In genomic region chr11:61129608-61130523, GRCh38 we compare ENCODE assay signal across 1 cellular context.
TF ChIP-seq lines count a peak whose summit lies in the region.

No MANE protein-coding gene starts in this region.

TF ChIP-seq in HepG2, 621 proteins besides CTCF, POLR2A, EP300 and RAD21 (continued from another document and continues in another):
- no peak for TF ChIP-seq RNF219 (CRISPR knock-in tag; IDR thresholded peaks at IDR 0.05)
- no peak for TF ChIP-seq HNF4A (CRISPR knock-in tag; IDR thresholded peaks at IDR 0.05)
- TF ChIP-seq ZNF142 (CRISPR knock-in tag; IDR thresholded peaks at IDR 0.05) = peak; percentile 43; the same call in 1 of the 2 replicates
- TF ChIP-seq ZSCAN31 (CRISPR knock-in tag; IDR thresholded peaks at IDR 0.05; ENCODE audit: low read depth) = 0 out of 2 replicates have a peak, but pooled peaks have one; percentile 69
- 0 out of 2 replicates have a peak, but pooled peaks have one; percentile 14 for TF ChIP-seq SP5 (CRISPR knock-in tag; IDR thresholded peaks at IDR 0.05; ENCODE audit: borderline replicate concordance, low read depth)
- peak; percentile 59; the same call in 1 of the 2 replicates for TF ChIP-seq ARHGAP35 (CRISPR knock-in tag; IDR thresholded peaks at IDR 0.05; ENCODE audit: borderline replicate concordance)
- no peak for TF ChIP-seq IKZF4 (CRISPR knock-in tag; IDR thresholded peaks at IDR 0.05; ENCODE audit: borderline replicate concordance, low read depth, not compliant biosample characterization)
- no peak for TF ChIP-seq CBX2 (IDR thresholded peaks at IDR 0.05; ENCODE audit: low read depth, low read length)
- no peak for TF ChIP-seq CBX2 (CRISPR knock-in tag; IDR thresholded peaks at IDR 0.05; ENCODE audit: low read depth)
- peak; percentile 68 for TF ChIP-seq MIXL1 (CRISPR knock-in tag; IDR thresholded peaks at IDR 0.05)
- peak; percentile 84; the same call in 1 of the 2 replicates for TF ChIP-seq KDM5B (CRISPR knock-in tag; IDR thresholded peaks at IDR 0.05; ENCODE audit: borderline replicate concordance)
- TF ChIP-seq ATM (IDR thresholded peaks at IDR 0.05; ENCODE audit: borderline replicate concordance) = no peak
- TF ChIP-seq HOXA5 (CRISPR knock-in tag; IDR thresholded peaks at IDR 0.05) = peak; percentile 78; the same call in 1 of the 2 replicates
- TF ChIP-seq ELF3 (CRISPR knock-in tag; IDR thresholded peaks at IDR 0.05) = peak; percentile 70; the same call in 1 of the 2 replicates
- no peak for TF ChIP-seq ZNF770 (CRISPR knock-in tag; IDR thresholded peaks at IDR 0.05)
- TF ChIP-seq ZBTB38 (CRISPR knock-in tag; IDR thresholded peaks at IDR 0.05) = 0 out of 2 replicates have a peak, but pooled peaks have one; percentile 35
- peak; percentile 47; the same call in 1 of the 2 replicates for TF ChIP-seq YEATS4 (CRISPR knock-in tag; IDR thresholded peaks at IDR 0.05; ENCODE audit: borderline replicate concordance)
- TF ChIP-seq TMF1 (CRISPR knock-in tag; IDR thresholded peaks at IDR 0.05; ENCODE audit: low read depth) = no peak
- TF ChIP-seq ZHX1 (CRISPR knock-in tag; IDR thresholded peaks at IDR 0.05; ENCODE audit: low read depth) = 0 out of 2 replicates have a peak, but pooled peaks have one; percentile 48
- peak; percentile 68; the same call in 1 of the 2 replicates for TF ChIP-seq IKZF5 (CRISPR knock-in tag; IDR thresholded peaks at IDR 0.05)
- TF ChIP-seq YY1 (IDR thresholded peaks at IDR 0.05; ENCODE audit: insufficient read depth, insufficient replicate concordance, low read depth, low read length) = peak; percentile 81
- peak; percentile 74; the same call in 1 of the 2 replicates for TF ChIP-seq ZNF710 (CRISPR knock-in tag; IDR thresholded peaks at IDR 0.05; ENCODE audit: borderline replicate concordance)
- TF ChIP-seq ZNF580 (CRISPR knock-in tag; IDR thresholded peaks at IDR 0.05; ENCODE audit: borderline replicate concordance, low read depth) = peak; percentile 94
- no peak for TF ChIP-seq PHB2 (IDR thresholded peaks at IDR 0.05; ENCODE audit: partially characterized antibody)
- no peak for TF ChIP-seq ZNF282 (IDR thresholded peaks at IDR 0.05; ENCODE audit: partially characterized antibody)
- TF ChIP-seq MED1 (CRISPR knock-in tag; IDR thresholded peaks at IDR 0.05) = peak; percentile 57
- TF ChIP-seq ZNF556 (CRISPR knock-in tag; IDR thresholded peaks at IDR 0.05; ENCODE audit: borderline replicate concordance) = peak; percentile 85; the same call in 1 of the 2 replicates
- TF ChIP-seq ZEB1 (IDR thresholded peaks at IDR 0.05; ENCODE audit: insufficient replicate concordance, low read depth) = no peak
- TF ChIP-seq ZFP1 (CRISPR knock-in tag; IDR thresholded peaks at IDR 0.05) = 0 out of 2 replicates have a peak, but pooled peaks have one; percentile 79
- TF ChIP-seq NR2C2 (CRISPR knock-in tag; IDR thresholded peaks at IDR 0.05; ENCODE audit: borderline replicate concordance) = no peak
- 0 out of 2 replicates have a peak, but pooled peaks have one; percentile 14 for TF ChIP-seq HCFC1 (IDR thresholded peaks at IDR 0.05; ENCODE audit: low read depth, low read length)
- TF ChIP-seq ZNF383 (CRISPR knock-in tag; IDR thresholded peaks at IDR 0.05; ENCODE audit: borderline replicate concordance) = peak; percentile 82; the same call in 1 of the 2 replicates
- no peak for TF ChIP-seq NR1H2 (CRISPR knock-in tag; IDR thresholded peaks at IDR 0.05; ENCODE audit: borderline replicate concordance, low read depth)
- TF ChIP-seq MAX (IDR thresholded peaks at IDR 0.05) = peak; percentile 81
- peak; percentile 91 for TF ChIP-seq ZFP90 (CRISPR knock-in tag; IDR thresholded peaks at IDR 0.05; ENCODE audit: borderline replicate concordance)
- peak; percentile 29; the same call in 1 of the 2 replicates for TF ChIP-seq FOXJ3 (CRISPR knock-in tag; IDR thresholded peaks at IDR 0.05; ENCODE audit: borderline replicate concordance)
- peak; percentile 87; the same call in 1 of the 2 replicates for TF ChIP-seq ZNF788 (CRISPR knock-in tag; IDR thresholded peaks at IDR 0.05; ENCODE audit: borderline replicate concordance)
- TF ChIP-seq SSRP1 (CRISPR knock-in tag; IDR thresholded peaks at IDR 0.05) = no peak; the same call in 1 of the 2 replicates
- TF ChIP-seq NKX3-1 (CRISPR knock-in tag; IDR thresholded peaks at IDR 0.05) = peak; percentile 48; the same call in 1 of the 2 replicates
- TF ChIP-seq ZNF619 (CRISPR knock-in tag; IDR thresholded peaks at IDR 0.05) = no peak
- TF ChIP-seq ZNF607 (CRISPR knock-in tag; IDR thresholded peaks at IDR 0.05; ENCODE audit: borderline replicate concordance) = peak; percentile 28; the same call in 1 of the 2 replicates
- no peak for TF ChIP-seq BRCA1 (CRISPR knock-in tag; IDR thresholded peaks at IDR 0.05)
- peak; percentile 99 for TF ChIP-seq XRCC5 (optimal IDR thresholded peaks at IDR 0.05; ENCODE audit: low read length)
- no peak for TF ChIP-seq CAMTA2 (CRISPR knock-in tag; IDR thresholded peaks at IDR 0.05; ENCODE audit: borderline replicate concordance)
- TF ChIP-seq POLR2G (IDR thresholded peaks at IDR 0.05; ENCODE audit: low read depth, low read length) = no peak
- 0 out of 2 replicates have a peak, but pooled peaks have one; percentile 66 for TF ChIP-seq E2F2 (CRISPR knock-in tag; IDR thresholded peaks at IDR 0.05; ENCODE audit: borderline replicate concordance)
